ENCODE assay signal across 22 cellular contexts in genomic region chr1:37038703-37039093, GRCh38. TPM values are rescaled to one million over a fixed set of nuclear protein-coding genes. Genes with fewer than 3 reads are reported as not detected.
DNase-seq lines count a peak whose midpoint lies in the region; ATAC-seq and TF ChIP-seq lines count a peak whose summit lies in the region.
"Had no signal": no experiment of that assay in that cellular context is flagged by ENCODE, and none has a peak within 500 bp of the region (broad histone marks: within the 10 kb centered on the region; RNA-seq: fewer than 3 reads in every experiment).

No MANE protein-coding gene starts in this region.

- peaks cover 8% of the 10 kb centered on the region for H3K23me2 ChIP-seq in H9 (ENCODE audit: insufficient read length, low read depth, low read length, poor library complexity, severe bottlenecking)

- H3K14ac ChIP-seq in H9 (ENCODE audit: insufficient read depth, low read length): no peak overlapping the region; the same call in 1 of the 2 replicates

- H4K5ac ChIP-seq in H9 (ENCODE audit: insufficient read length, low read depth, low read length): no peak overlapping the region

- no peak overlapping the region for H3K56ac ChIP-seq in H9 (ENCODE audit: insufficient read length, low read depth, low read length)

- no peak overlapping the region for H4K91ac ChIP-seq in H9 (ENCODE audit: insufficient read length, low read depth, low read length)

- peak overlapping the region; percentile 52; the same call in 1 of the 2 replicates for H3K4me3 ChIP-seq in iPS-20b (ENCODE audit: low read length)
- H3K4me3 ChIP-seq: spleen had no signal

- no peak overlapping the region for H3K18ac ChIP-seq in H9 (ENCODE audit: insufficient read length, low read depth, low read length)

- H2AFZ ChIP-seq in H9 (ENCODE audit: low read length): no peak overlapping the region

- no peak overlapping the region for H2BK20ac ChIP-seq in H9 (ENCODE audit: low read depth, low read length, poor library complexity, severe bottlenecking)

- no peak overlapping the region for H4K8ac ChIP-seq in H9 (replicated peaks; ENCODE audit: insufficient read length, low read depth, low read length)

- no peaks in the 10 kb centered on the region for H4K20me1 ChIP-seq in H9 (ENCODE audit: control insufficient read depth, insufficient read depth, insufficient read length)

- H3K36me3 ChIP-seq in iPS-20b (ENCODE audit: insufficient read depth, low read depth, low read length): no peaks in the 10 kb centered on the region
- H3K36me3 ChIP-seq: spleen had no signal

- no peaks in the 10 kb centered on the region for H3K79me2 ChIP-seq in H9 (ENCODE audit: insufficient read depth, low read length)

- no peaks in the 10 kb centered on the region for H3K79me1 ChIP-seq in H9 (ENCODE audit: insufficient read depth, low read depth, low read length, poor library complexity, severe bottlenecking)

- no peak for TF ChIP-seq CTCF in H9 (conservative IDR thresholded peaks at IDR 0.05)

- no peak overlapping the region for H2AK5ac ChIP-seq in H9 (ENCODE audit: insufficient read length, low read length)

- H3K27ac ChIP-seq in H9 (ENCODE audit: insufficient read length, low read depth, low read length): no peak overlapping the region
- H3K27ac ChIP-seq in iPS-20b (ENCODE audit: low read length): no peak overlapping the region
- H3K27ac ChIP-seq: spleen had no signal

- no peak overlapping the region for H3K9ac ChIP-seq in H9 (ENCODE audit: extremely low read depth, insufficient read length, low read length)
- no peak overlapping the region for H3K9ac ChIP-seq in iPS-20b (ENCODE audit: low read depth, low read length)

- H3K27ac Mint-ChIP-seq in H9: no peak overlapping the region; a peak in 1 of 7 replicates
- H3K27ac Mint-ChIP-seq: activated B cell treated with CpG ODN at 0.5 μM for 24 hours; activated CD4-positive, alpha-beta memory T cell treated with anti-CD3 and anti-CD28 coated beads, Interleukin-2, amount 10 ng/mL, durations not matched to agents 7 days and 5 days; stimulated activated naive CD8-positive, alpha-beta T cell treated with anti-CD3 and anti-CD28 coated beads, Interleukin-15, amount 100 ng/mL, for 72 hours; T-helper 2 cell treated with Interferon-gamma antibody and Interleukin-4, amounts not matched to agents 5 μg/mL and 100 μg/mL, for 36 hours had no signal

- H2BK15ac ChIP-seq in H9 (ENCODE audit: low read depth, low read length): no peak overlapping the region

- no peaks in the 10 kb centered on the region for H3K36me3 Mint-ChIP-seq in H9 (ENCODE audit: insufficient read depth in 1 of 3, low read depth in 3 of 3)

- H3K4me1 ChIP-seq in H9 (ENCODE audit: insufficient read depth, low read length) (peaks cover 20% of the 10 kb centered on the region), iPS-20b (ENCODE audit: insufficient read depth, low read length) (peaks cover 63% of the 10 kb centered on the region; the same call in 1 of the 2 replicates)

- H3K9me3 Mint-ChIP-seq in H9: no peaks in the 10 kb centered on the region; a peak in 1 of 5 replicates
- H3K9me3 Mint-ChIP-seq: activated B cell treated with CpG ODN at 0.5 μM for 24 hours; activated CD4-positive, alpha-beta memory T cell treated with anti-CD3 and anti-CD28 coated beads, Interleukin-2, amount 10 ng/mL, durations not matched to agents 7 days and 5 days; stimulated activated naive CD8-positive, alpha-beta T cell treated with anti-CD3 and anti-CD28 coated beads, Interleukin-15, amount 100 ng/mL, for 72 hours; T-helper 2 cell treated with Interferon-gamma antibody and Interleukin-4, amounts not matched to agents 5 μg/mL and 100 μg/mL, for 36 hours had no signal

- H3K27me3 ChIP-seq in H9 (ENCODE audit: insufficient read depth, low read length) (peaks cover 11% of the 10 kb centered on the region; the same call in 1 of the 2 replicates), iPS-20b (ENCODE audit: insufficient read depth, low read length) (peaks cover 78% of the 10 kb centered on the region)

- H3K4me3 Mint-ChIP-seq in H9: peak overlapping the region in 1 of 2 experiments; percentile 22; a peak in 1 of 5 replicates
- H3K4me3 Mint-ChIP-seq: activated B cell treated with CpG ODN at 0.5 μM for 24 hours; activated CD4-positive, alpha-beta memory T cell treated with anti-CD3 and anti-CD28 coated beads, Interleukin-2, amount 10 ng/mL, durations not matched to agents 7 days and 5 days; stimulated activated naive CD8-positive, alpha-beta T cell treated with anti-CD3 and anti-CD28 coated beads, Interleukin-15, amount 100 ng/mL, for 72 hours; T-helper 2 cell treated with Interferon-gamma antibody and Interleukin-4, amounts not matched to agents 5 μg/mL and 100 μg/mL, for 36 hours had no signal

- no peak overlapping the region for H2BK5ac ChIP-seq in H9 (ENCODE audit: insufficient read length, low read length)

- DNase-seq in H9 (no peak), NCI-H1930 (lab: John Stamatoyannopoulos, UW) (peak; percentile 77 to 85), NCI-H345 treated with DMSO at 0.1 percent for 48 hours (lab: John Stamatoyannopoulos, UW; ENCODE audit: unreplicated experiment) (peak; percentile 100)
- DNase-seq: activated B cell treated with CpG ODN at 0.5 μM for 24 hours; activated CD4-positive, alpha-beta memory T cell treated with anti-CD3 and anti-CD28 coated beads, Interleukin-2, amount 10 ng/mL, durations not matched to agents 7 days and 5 days; activated naive CD4-positive, alpha-beta T cell treated with Interleukin-2 at 50 U/mL for 16 hours; amniotic stem cell; Kasumi-1; NCI-H1048; spleen; stimulated activated CD4-positive, alpha-beta T cell treated with anti-CD3 and anti-CD28 coated beads, Interleukin-4, amount 100 ng/mL, for 4 hours; stimulated activated naive CD8-positive, alpha-beta T cell treated with anti-CD3 and anti-CD28 coated beads, Interleukin-15, amount 100 ng/mL, for 72 hours had no signal

- peaks cover 82 to 84% of the 10 kb centered on the region in 2 experiments for H3K4me1 Mint-ChIP-seq in H9
- H3K4me1 Mint-ChIP-seq: activated CD4-positive, alpha-beta memory T cell treated with anti-CD3 and anti-CD28 coated beads, Interleukin-2, amount 10 ng/mL, durations not matched to agents 7 days and 5 days had no signal

- H3K9me3 ChIP-seq in H9 (ENCODE audit: control insufficient read depth, low read depth, low read length): no peaks in the 10 kb centered on the region
- no peaks in the 10 kb centered on the region for H3K9me3 ChIP-seq in iPS-20b (ENCODE audit: insufficient read depth, low read depth, low read length)
- H3K9me3 ChIP-seq: spleen had no signal

- H3K4me2 ChIP-seq in H9 (ENCODE audit: insufficient read depth, insufficient read length, low read length): peak overlapping the region; percentile 46

- no peak overlapping the region for H2BK120ac ChIP-seq in H9 (ENCODE audit: low read depth, low read length, poor library complexity, severe bottlenecking)

- no peak overlapping the region for H3K23ac ChIP-seq in H9 (ENCODE audit: insufficient read length, low read depth, low read length)

- ATAC-seq in HG03469 (IDR thresholded peaks at IDR 0.05; ENCODE audit: unreplicated experiment) (no peak), HG03280 (IDR thresholded peaks at IDR 0.05; ENCODE audit: unreplicated experiment) (no peak), GM21515 (IDR thresholded peaks at IDR 0.05; ENCODE audit: unreplicated experiment) (no peak), GM19395 (IDR thresholded peaks at IDR 0.05; ENCODE audit: unreplicated experiment) (no peak)

- H3K27me3 Mint-ChIP-seq in H9 (ENCODE audit: low read depth): peaks cover 77% of the 10 kb centered on the region

- no peak overlapping the region for H3K4ac ChIP-seq in H9 (ENCODE audit: low read depth, low read length)

- H3T11ph ChIP-seq in H9 (ENCODE audit: low read length): no peak overlapping the region

- H2BK12ac ChIP-seq in H9 (ENCODE audit: insufficient read length, low read depth, low read length): no peak overlapping the region

- no CpG with 5 or more reads among the region's 6 CpGs for WGBS in H9 (ENCODE audit: extremely low coverage, insufficient read length, low lambda C conversion rate)

RNA-seq across cellular contexts. Expression of gene GRIK3, which starts 4.4 kb away (rescaled TPM):
- 1.7 TPM in 2 replicates for total RNA-seq in H9 (2021)
- total RNA-seq: activated CD4-positive, alpha-beta memory T cell treated with anti-CD3 and anti-CD28 coated beads, Interleukin-2, amount 10 ng/mL, durations not matched to agents 7 days and 5 days; fibroblast of villous mesenchyme; H4; HT1080; SK-MEL-5 had no signal
